8 cellular contexts compared by ENCODE assay signal in genomic region chrX:49186125-49187027, GRCh38. TPM values are rescaled to one million over a fixed set of nuclear protein-coding genes. Genes with fewer than 3 reads are reported as not detected.
DNase-seq lines count a peak whose midpoint lies in the region; ATAC-seq and TF ChIP-seq lines count a peak whose summit lies in the region.

TSS of gene PRICKLE3 (minus strand) at chrX:49186373. CDS start at chrX:49186297, 76 bp downstream.

- H3K27ac ChIP-seq in epithelial cell of prostate (peak within 1 kb of the TSS; percentile 80), muscle layer of duodenum (ENCODE audit: low read length) (peak within 1 kb of the TSS; percentile 31)

- peak; percentile 32 for ATAC-seq in HG03045 (IDR thresholded peaks at IDR 0.05; ENCODE audit: unreplicated experiment)

- H3K9me3 ChIP-seq in muscle layer of duodenum (ENCODE audit: control insufficient read depth in 1 of 2, low read length in 2 of 2) = no peaks in the 10 kb centered on the region

- DNase-seq in G401 (ENCODE audit: low spot score) (peak; percentile 41), NCI-H774 (lab: John Stamatoyannopoulos, UW) (peak; percentile 33), epithelial cell of prostate (ENCODE audit: low read depth, low spot score) (no peak), iPS-NIHi7 (ENCODE audit: extremely low spot score) (no peak)
- DNase-seq in activated CD8-positive, alpha-beta memory T cell treated with anti-CD3 and anti-CD28 coated beads, Interleukin-2, amount 50 U/mL, for 48 hours = peak; percentile 82

- TF ChIP-seq CTCF in subcutaneous adipose tissue (IDR thresholded peaks at IDR 0.05; ENCODE audit: low read depth) = no peak

- H3K27me3 ChIP-seq in muscle layer of duodenum (ENCODE audit: low read depth, low read length) = no peaks in the 10 kb centered on the region

- H3K36me3 ChIP-seq in muscle layer of duodenum (ENCODE audit: control insufficient read depth in 1 of 2, insufficient read depth in 2 of 2, low read length in 2 of 2) = peaks cover 0 to 8% of the 10 kb centered on the region in 2 donors

- H3K4me3 ChIP-seq in muscle layer of duodenum (ENCODE audit: low read depth in 1 of 2, low read length in 2 of 2) = peak within 1 kb of the TSS; percentile 53 to 58

- peaks cover 0 to 15% of the 10 kb centered on the region in 2 donors for H3K4me1 ChIP-seq in muscle layer of duodenum (ENCODE audit: control insufficient read depth in 1 of 2, insufficient read depth in 2 of 2, low read length in 2 of 2)

- in situ Hi-C loops in G401 (cut with HindIII; ENCODE audit: low sequenced_read_pairs) = no loop called here

RNA-seq across cellular contexts. Expression of gene PRICKLE3, which starts in this region (rescaled TPM):
- 15.4 and 18.4 TPM in 2 replicates for total RNA-seq in G401 (2014; rRNA removed; shearing (Covaris generic))
- 10 to 100 TPM; 10.7 to 19.4 (median 13.8) TPM for total RNA-seq in subcutaneous adipose tissue

Comparison
In these comparisons a context has a peak if more than half of its experiments do, and no peak if none do; other contexts are left out.
1. DNase-seq: peak in G401 (single experiment), NCI-H774 (single experiment) and activated CD8-positive, alpha-beta memory T cell treated with anti-CD3 and anti-CD28 coated beads, Interleukin-2, amount 50 U/mL, for 48 hours (single experiment); none in epithelial cell of prostate (single experiment) and iPS-NIHi7 (single experiment).